ENCODE assay signal across 17 cellular contexts in genomic region chr14:37146438-37146837, GRCh38. TPM values are rescaled to one million over a fixed set of nuclear protein-coding genes. Genes with fewer than 3 reads are reported as not detected.
"Had no signal": no experiment of that assay in that cellular context is flagged by ENCODE, and none has a peak within 500 bp of the region (broad histone marks: within the 10 kb centered on the region; RNA-seq: fewer than 3 reads in every experiment).

No MANE protein-coding gene starts in this region.

RNA-seq across cellular contexts. Expression of gene SLC25A21, which starts 26.0 kb away (rescaled TPM):
- total RNA-seq: activated B cell treated with CpG ODN at 0.5 μM for 24 hours; activated CD4-positive, alpha-beta memory T cell treated with anti-CD3 and anti-CD28 coated beads for 36 hours; activated CD4-positive, alpha-beta T cell treated with anti-CD3 and anti-CD28 coated beads, Interleukin-2, amount 10 ng/mL, durations not matched to agents 24 days and 14 days; activated CD8-positive, alpha-beta memory T cell treated with anti-CD3 and anti-CD28 coated beads for 36 hours; activated CD8-positive, alpha-beta T cell treated with anti-CD3 and anti-CD28 coated beads for 36 hours; activated naive CD4-positive, alpha-beta T cell treated with anti-CD3 and anti-CD28 coated beads for 36 hours; activated naive CD4-positive, alpha-beta T cell treated with anti-CD3 and anti-CD28 coated beads, Interleukin-2, amount 50 U/mL, for 72 hours; activated naive CD8-positive, alpha-beta T cell treated with anti-CD3 and anti-CD28 coated beads for 36 hours; activated T-cell treated with anti-CD3 and anti-CD28 coated beads, Interleukin-2, amount 50 U/mL, for 4 hours; activated T-cell treated with anti-CD3 and anti-CD28 coated beads, Interleukin-2, amount 50 U/mL, for 72 hours; activated T-helper 1 cell treated with anti-CD3 and anti-CD28 coated beads, Interleukin-12 subunit alpha, Interleukin-12 subunit beta, Interleukin-2, Interleukin-4 antibody, amounts not matched to agents 30 ng/mL and 10 ng/mL and 1 ng/mL, durations not matched to agents 14 hours and 24 hours and 36 hours; activated T-helper 17 cell treated with anti-CD3 and anti-CD28 coated beads, Interleukin-2, amount 50 U/mL, for 72 hours; body of pancreas; T-cell; T-helper 1 cell treated with Interleukin-12 subunit alpha and Interleukin-12 subunit beta and Interleukin-4 antibody, amounts not matched to agents 30 ng/mL and 1 ng/mL, for 36 hours; T-helper 17 cell; T-helper 2 cell treated with Interferon-gamma antibody and Interleukin-4, amounts not matched to agents 100 ng/mL and 5 ng/mL, for 36 hours had no signal

RNA-seq across cellular contexts. Expression of gene MIPOL1, which starts 51.3 kb away (rescaled TPM):
- total RNA-seq: activated B cell treated with CpG ODN at 0.5 μM for 24 hours; activated CD4-positive, alpha-beta T cell treated with anti-CD3 and anti-CD28 coated beads, Interleukin-2, amount 10 ng/mL, durations not matched to agents 24 days and 14 days; activated CD8-positive, alpha-beta memory T cell treated with anti-CD3 and anti-CD28 coated beads for 36 hours; activated CD8-positive, alpha-beta T cell treated with anti-CD3 and anti-CD28 coated beads for 36 hours; activated naive CD8-positive, alpha-beta T cell treated with anti-CD3 and anti-CD28 coated beads for 36 hours; activated T-helper 1 cell treated with anti-CD3 and anti-CD28 coated beads, Interleukin-12 subunit alpha, Interleukin-12 subunit beta, Interleukin-2, Interleukin-4 antibody, amounts not matched to agents 30 ng/mL and 10 ng/mL and 1 ng/mL, durations not matched to agents 14 hours and 24 hours and 36 hours; T-helper 2 cell treated with Interferon-gamma antibody and Interleukin-4, amounts not matched to agents 100 ng/mL and 5 ng/mL, for 36 hours had no signal
